9 cellular contexts compared by ENCODE assay signal in genomic region chr11:72773291-72773690, GRCh38. TPM values are rescaled to one million over a fixed set of nuclear protein-coding genes. Genes with fewer than 3 reads are reported as not detected.
DNase-seq lines count a peak whose midpoint lies in the region; ATAC-seq, FAIRE-seq and TF ChIP-seq lines count a peak whose summit lies in the region.
"Had no signal": no experiment of that assay in that cellular context is flagged by ENCODE, and none has a peak within 500 bp of the region (broad histone marks: within the 10 kb centered on the region; RNA-seq: fewer than 3 reads in every experiment).

No MANE protein-coding gene starts in this region.

- POLR2A ChIA-PET in WTC11 (lab: Charles Lee) = no interaction called here

- no peak overlapping the region for H3K4me3 ChIP-seq in esophagus muscularis mucosa

- H3K36me3 ChIP-seq in esophagus muscularis mucosa = peaks cover 0 to 5% (median 0%) of the 10 kb centered on the region in 4 donors

- ATAC-seq in omental fat pad (ENCODE audit: low FRiP score) (peak; percentile 80), WTC11 (no peak), GM18907 (IDR thresholded peaks at IDR 0.05; ENCODE audit: unreplicated experiment) (no peak)

- DNase-seq in COLO829 (ENCODE audit: low spot score) = peak; percentile 33
- peak; percentile 64 for DNase-seq in fibroblast of gingiva (ENCODE audit: low read depth)
- no peak for DNase-seq in omental fat pad (ENCODE audit: low spot score)
- no peak for DNase-seq in WTC11 (ENCODE audit: low spot score)
- DNase-seq in esophagus muscularis mucosa (ENCODE audit: extremely low spot score) = no peak
- no peak for DNase-seq in GM19239 (ENCODE audit: insufficient read length, low spot score)

- H3K4me3 Mint-ChIP-seq in WTC11 = no peak overlapping the region
- H3K4me3 Mint-ChIP-seq: activated T-helper 1 cell treated with anti-CD3 and anti-CD28 coated beads, Interleukin-12 subunit alpha, Interleukin-12 subunit beta, Interleukin-2, Interleukin-4 antibody, amounts not matched to agents 30 ng/mL and 10 ng/mL and 1 ng/mL, durations not matched to agents 14 hours and 24 hours and 36 hours had no signal

- H3K36me3 Mint-ChIP-seq in WTC11 = no peaks in the 10 kb centered on the region

- no peaks in the 10 kb centered on the region for H3K9me3 ChIP-seq in esophagus muscularis mucosa

- FAIRE-seq in GM19239 (lab: Jason Lieb, UNC) = no peak

- TF ChIP-seq POLR2A in esophagus muscularis mucosa (IDR thresholded peaks at IDR 0.05; ENCODE audit: low read depth) = no peak

- H3K27me3 Mint-ChIP-seq in WTC11 (ENCODE audit: low read depth) = no peaks in the 10 kb centered on the region

- H3K4me1 ChIP-seq in esophagus muscularis mucosa = peaks cover 20 to 80% (median 42%) of the 10 kb centered on the region in 4 donors

- H3K27ac Mint-ChIP-seq in WTC11 = no peak overlapping the region
- H3K27ac Mint-ChIP-seq: activated T-helper 1 cell treated with anti-CD3 and anti-CD28 coated beads, Interleukin-12 subunit alpha, Interleukin-12 subunit beta, Interleukin-2, Interleukin-4 antibody, amounts not matched to agents 30 ng/mL and 10 ng/mL and 1 ng/mL, durations not matched to agents 14 hours and 24 hours and 36 hours had no signal

- H3K27ac ChIP-seq in esophagus muscularis mucosa (replicated peaks in 1 of 4) = peak overlapping the region in 2 of 4 donors; percentile 17 to 46

- no peaks in the 10 kb centered on the region for H3K27me3 ChIP-seq in esophagus muscularis mucosa

- H3K9me3 Mint-ChIP-seq in WTC11 = no peaks in the 10 kb centered on the region
- H3K9me3 Mint-ChIP-seq: activated T-helper 1 cell treated with anti-CD3 and anti-CD28 coated beads, Interleukin-12 subunit alpha, Interleukin-12 subunit beta, Interleukin-2, Interleukin-4 antibody, amounts not matched to agents 30 ng/mL and 10 ng/mL and 1 ng/mL, durations not matched to agents 14 hours and 24 hours and 36 hours had no signal

- H3K4me1 Mint-ChIP-seq in WTC11 = peaks cover 13% of the 10 kb centered on the region

- TF ChIP-seq CTCF in omental fat pad (IDR thresholded peaks at IDR 0.05) (no peak), WTC11 (IDR thresholded peaks at IDR 0.05) (no peak), esophagus muscularis mucosa (IDR thresholded peaks at IDR 0.05) (no peak)

- TF ChIP-seq EP300 in esophagus muscularis mucosa (IDR thresholded peaks at IDR 0.05) = no peak

- whole genome bisulfite sequencing in esophagus muscularis mucosa = 44% methylated on average over 2 of the region's 5 CpGs

- CTCF ChIA-PET in WTC11 (lab: Charles Lee) = interaction anchor here (1.2 kb wide), 1 partner anchor 14 kb away, joined by 3 read pairs; no protein-coding TSS in a partner anchor

- intact Hi-C loops in esophagus muscularis mucosa (cut with DNase I) = no loop called here

TF ChIP-seq in PFSK-1, 5 proteins besides CTCF, POLR2A, EP300 and RAD21:
- TF ChIP-seq REST (IDR thresholded peaks at IDR 0.05; ENCODE audit: insufficient read depth in 1 of 2, low read depth in 2 of 2, low read length in 2 of 2) (no peak), FOXP2 (optimal IDR thresholded peaks at IDR 0.05; ENCODE audit: borderline replicate concordance, extremely low read depth, extremely low read length, insufficient read depth) (peak; percentile 74), SIN3A (IDR thresholded peaks at IDR 0.05; ENCODE audit: borderline replicate concordance, insufficient read depth, low read length) (peak; percentile 66; the same call in 1 of the 2 replicates)

TF ChIP-seq in WTC11, 78 proteins besides CTCF, POLR2A, EP300 and RAD21:
- TF ChIP-seq ELF4 (CRISPR knock-in tag; IDR thresholded peaks at IDR 0.05; ENCODE audit: low read depth) (no peak), TP53 (CRISPR knock-in tag; IDR thresholded peaks at IDR 0.05) (no peak), ZNF121 (CRISPR knock-in tag; IDR thresholded peaks at IDR 0.05) (no peak), ZBTB43 (CRISPR knock-in tag; IDR thresholded peaks at IDR 0.05) (no peak), ZNF263 (CRISPR knock-in tag; IDR thresholded peaks at IDR 0.05; ENCODE audit: low read depth) (no peak)
TF ChIP-seq in WTC11: peak in this region for 0.

RNA-seq across cellular contexts. Expression of gene STARD10, which starts 20.6 kb away (rescaled TPM):
- polyA plus RNA-seq in PFSK-1 (2012; ENCODE audit: insufficient read length, low read depth) = 76.4 TPM
- 10 to 100 TPM; 10.9 to 20.6 (median 15.4) TPM for total RNA-seq in omental fat pad
- 32.0 to 40.9 TPM (median 36.6 TPM) in 3 replicates for total RNA-seq in WTC11 (2021)
- 10 to 100 TPM; 26.6 to 75.4 (median 58.1) TPM for total RNA-seq in esophagus muscularis mucosa

RNA-seq across cellular contexts. Expression of gene ARAP1, which starts 21.1 kb away (rescaled TPM):
- polyA plus RNA-seq in PFSK-1 (2012; ENCODE audit: insufficient read length, low read depth) = 134 TPM
- 100 to 1,000 TPM; 112 to 204 (median 123) TPM for total RNA-seq in omental fat pad
- total RNA-seq in WTC11 (2021) = 76.4 to 98.8 TPM (median 78.3 TPM) in 3 replicates
- 100 to 1,000 TPM in 3 of 4 donors, 10 to 100 TPM in 1; 83.7 to 115 (median 110) TPM for total RNA-seq in esophagus muscularis mucosa

RNA-seq across cellular contexts. Expression of gene ATG16L2, which starts 40.9 kb away (rescaled TPM):
- polyA plus RNA-seq in PFSK-1 (2012; ENCODE audit: insufficient read length, low read depth) = 2.8 TPM
- 10 to 100 TPM; 15.5 to 81.0 (median 26.7) TPM for total RNA-seq in omental fat pad
- 22.2 to 29.0 TPM (median 28.6 TPM) in 3 replicates for total RNA-seq in WTC11 (2021)
- total RNA-seq in esophagus muscularis mucosa = 10 to 100 TPM; 11.8 to 19.3 (median 18.2) TPM

Comparison
In these comparisons a context has a peak if more than half of its experiments do, and no peak if none do; other contexts are left out.
1. DNase-seq: peak in COLO829 (single experiment) and fibroblast of gingiva (single experiment); none in omental fat pad (single experiment), WTC11 (single experiment), esophagus muscularis mucosa (single experiment) and GM19239 (single experiment).